24 cellular contexts compared by ENCODE assay signal in the genomic region with DNA sequence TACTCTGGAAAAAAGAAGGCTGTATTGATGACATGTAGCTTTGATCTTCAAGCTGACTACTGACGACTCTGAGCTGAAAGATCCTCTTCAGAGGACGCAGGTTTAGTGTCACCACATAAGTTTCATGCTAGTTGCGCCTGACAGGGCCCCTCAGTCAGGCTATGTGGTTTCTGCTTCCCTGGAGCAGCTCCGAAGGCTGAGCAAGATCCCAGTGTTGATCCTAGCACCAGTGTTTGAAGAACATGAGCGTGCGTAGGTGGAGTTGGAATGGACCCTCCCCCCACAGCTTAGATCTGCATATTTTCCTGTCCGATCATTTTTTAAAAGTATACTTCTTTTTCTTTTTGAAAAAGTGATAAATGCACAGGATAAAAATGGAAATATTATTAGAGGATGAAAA. TPM values are rescaled to one million over a fixed set of nuclear protein-coding genes. Genes with fewer than 3 reads are reported as not detected.
DNase-seq lines count a peak whose midpoint lies in the region; ATAC-seq, FAIRE-seq and TF ChIP-seq lines count a peak whose summit lies in the region.
"Had no signal": no experiment of that assay in that cellular context is flagged by ENCODE, and none has a peak within 500 bp of the region (broad histone marks: within the 10 kb centered on the region; RNA-seq: fewer than 3 reads in every experiment).

No MANE protein-coding gene starts in this region.

- H3K4me2 ChIP-seq in GM23248 (ENCODE audit: unreplicated experiment) (peak overlapping the region; percentile 51), astrocyte (ENCODE audit: low read length) (peak overlapping the region; percentile 44), smooth muscle cell (peak overlapping the region; percentile 63)
- H3K4me2 ChIP-seq: neural progenitor cell had no signal

- H3F3A ChIP-seq in GM23248 (ENCODE audit: insufficient read depth) (peaks cover 25% of the 10 kb centered on the region), smooth muscle cell (ENCODE audit: low read depth) (peaks cover 15% of the 10 kb centered on the region)

- TF ChIP-seq CTCF in astrocyte (IDR thresholded peaks at IDR 0.05; ENCODE audit: insufficient read depth, low read depth, low read length), result no peak
- no peak for TF ChIP-seq CTCF in smooth muscle cell (IDR thresholded peaks at IDR 0.05; ENCODE audit: borderline replicate concordance, insufficient read depth, poor library complexity, severe bottlenecking)

- WGBS in GM23248 (ENCODE audit: low coverage in 1 of 2, low lambda C conversion rate in 2 of 2, missing lambda C conversion rate in 2 of 2), 2 experiments, result 45 to 51% methylated on average over 7 of the region's 7 CpGs
- 20% methylated on average over 7 of the region's 7 CpGs for WGBS in smooth muscle cell (ENCODE audit: low lambda C conversion rate)

- H3K9me3 Mint-ChIP-seq in astrocyte (ENCODE audit: unreplicated experiment), result peaks cover 16% of the 10 kb centered on the region

- no peaks in the 10 kb centered on the region for H3K27me3 Mint-ChIP-seq in astrocyte (ENCODE audit: low read depth, unreplicated experiment)

- TF ChIP-seq POLR2A in erythroblast (IDR thresholded peaks at IDR 0.05; ENCODE audit: low read length), result no peak

- peaks cover 39% of the 10 kb centered on the region for H3K4me1 ChIP-seq in GM23248 (ENCODE audit: insufficient read depth)
- H3K4me1 ChIP-seq in astrocyte (ENCODE audit: insufficient read depth, low read length), result peaks cover 43% of the 10 kb centered on the region
- H3K4me1 ChIP-seq in smooth muscle cell (ENCODE audit: low read depth), result peaks cover 4% of the 10 kb centered on the region

- peaks cover 27% of the 10 kb centered on the region for H3K36me3 Mint-ChIP-seq in astrocyte (ENCODE audit: low read depth, unreplicated experiment)

- H3K79me2 ChIP-seq in GM23248 (ENCODE audit: insufficient read depth) (peaks cover 94% of the 10 kb centered on the region), astrocyte (ENCODE audit: insufficient read depth, low read length) (peaks cover 72% of the 10 kb centered on the region), smooth muscle cell (ENCODE audit: low read depth) (peaks cover 66% of the 10 kb centered on the region)

- H2AFZ ChIP-seq in GM23248 (0 out of 2 replicates have a peak overlapping the region, but pooled peaks have one; percentile 35), astrocyte (ENCODE audit: low read depth, low read length) (no peak overlapping the region), smooth muscle cell (ENCODE audit: low read depth) (no peak overlapping the region)
- H2AFZ ChIP-seq: neural progenitor cell had no signal

- H3K4me3 Mint-ChIP-seq in astrocyte (ENCODE audit: unreplicated experiment), result peak overlapping the region; percentile 78
- H3K4me3 Mint-ChIP-seq: neural progenitor cell had no signal

- peaks cover 40% of the 10 kb centered on the region for H3K4me1 Mint-ChIP-seq in astrocyte (ENCODE audit: low read depth, unreplicated experiment)

- H3K27ac Mint-ChIP-seq in astrocyte (ENCODE audit: unreplicated experiment), result peak overlapping the region; percentile 91
- H3K27ac Mint-ChIP-seq: neural progenitor cell had no signal

- peak overlapping the region; percentile 65 for H3K27ac ChIP-seq in GM23248
- peak overlapping the region; percentile 55 for H3K27ac ChIP-seq in astrocyte (ENCODE audit: low read depth, low read length)
- peak overlapping the region; percentile 74 for H3K27ac ChIP-seq in smooth muscle cell (ENCODE audit: low read depth)
- H3K27ac ChIP-seq: neural progenitor cell, suprapubic skin had no signal

- in situ Hi-C loops in GM23248 (cut with MboI), result no loop called here

- 0 out of 2 replicates have a peak, but pooled peaks cover 4% of the 10 kb centered on the region for H3K36me3 ChIP-seq in GM23248 (ENCODE audit: low read depth)
- H3K36me3 ChIP-seq in astrocyte (ENCODE audit: insufficient read depth, low read length), result no peaks in the 10 kb centered on the region
- peaks cover 8% of the 10 kb centered on the region for H3K36me3 ChIP-seq in smooth muscle cell (ENCODE audit: low read depth)

- H3K4me3 ChIP-seq in GM23248 (0 out of 2 replicates have a peak overlapping the region, but pooled peaks have one; percentile 11), astrocyte (ENCODE audit: insufficient read depth, low read depth, low read length) (no peak overlapping the region), smooth muscle cell (no peak overlapping the region)
- H3K4me3 ChIP-seq: neural progenitor cell, suprapubic skin had no signal

- H4K20me1 ChIP-seq in GM23248 (ENCODE audit: insufficient read depth), result no peaks in the 10 kb centered on the region
- no peaks in the 10 kb centered on the region for H4K20me1 ChIP-seq in astrocyte (ENCODE audit: insufficient read depth, low read length)
- no peaks in the 10 kb centered on the region for H4K20me1 ChIP-seq in smooth muscle cell (ENCODE audit: low read depth)

- H3K9ac ChIP-seq in GM23248 (peak overlapping the region; percentile 53), astrocyte (ENCODE audit: low read length) (peak overlapping the region; percentile 41), smooth muscle cell (ENCODE audit: low read depth) (no peak overlapping the region)
- H3K9ac ChIP-seq: neural progenitor cell had no signal

- no peaks in the 10 kb centered on the region for H3K9me2 ChIP-seq in GM23248 (ENCODE audit: insufficient read depth)

- peak; percentile 80 for DNase-seq in GM23248
- peak; percentile 93 for DNase-seq in astrocyte (ENCODE audit: low read depth)
- DNase-seq in iris pigment epithelial cell (ENCODE audit: low read depth), result peak; percentile 79
- no peak for DNase-seq in smooth muscle cell (lab: John Stamatoyannopoulos, UW; ENCODE audit: unreplicated experiment)
- DNase-seq in erythroblast (lab: John Stamatoyannopoulos, UW), result no peak
- DNase-seq in SW480 (ENCODE audit: low spot score), result no peak
- DNase-seq: activated CD4-positive, alpha-beta T cell treated with anti-CD3 and anti-CD28 coated beads, Interleukin-2, amount 50 U/mL, for 1 hour; activated CD8-positive, alpha-beta memory T cell treated with anti-CD3 and anti-CD28 coated beads, Interleukin-2, amount 50 U/mL, for 48 hours; activated gamma-delta T cell; AML-193; anterior cingulate cortex; COR-L47; midbrain; NCI-H146; Right ventricle myocardium superior; stimulated activated CD4-positive, alpha-beta T cell treated with anti-CD3 and anti-CD28 coated beads, Interleukin-12 subunit alpha, Interleukin-12 subunit beta, amount 100 ng/mL, for 4 hours; stimulated activated CD8-positive, alpha-beta memory T cell treated with anti-CD3 and anti-CD28 coated beads, Interleukin-4, amount 100 ng/mL, for 48 hours had no signal

- H3K9me3 ChIP-seq in GM23248 (ENCODE audit: low read depth) (peaks cover 6% of the 10 kb centered on the region), astrocyte (ENCODE audit: insufficient read depth, low read depth, low read length) (peaks cover 6% of the 10 kb centered on the region), smooth muscle cell (replicated peaks; ENCODE audit: low read depth) (peaks cover 9% of the 10 kb centered on the region)

- H3K27me3 ChIP-seq in GM23248 (replicated peaks; ENCODE audit: insufficient read depth), result no peaks in the 10 kb centered on the region
- no peaks in the 10 kb centered on the region for H3K27me3 ChIP-seq in astrocyte (ENCODE audit: insufficient read depth, low read length)
- H3K27me3 ChIP-seq in smooth muscle cell (ENCODE audit: low read depth), result no peaks in the 10 kb centered on the region
- H3K27me3 ChIP-seq: neural progenitor cell, suprapubic skin had no signal

- no peak for FAIRE-seq in astrocyte (lab: Jason Lieb, UNC)
- FAIRE-seq: colon, HepG2 had no signal

- no peak for ATAC-seq in GM19351 (IDR thresholded peaks at IDR 0.05; ENCODE audit: unreplicated experiment)
- ATAC-seq: HepG2 had no signal

RNA-seq across cellular contexts. Expression of a gene that starts 17.3 kb away (rescaled TPM):
- total RNA-seq in GM23248 (2014; rRNA removed; shearing (Covaris generic)), result 14.3 and 14.8 TPM in 2 replicates
- polyA plus RNA-seq in GM23248 (2016; fragmentation: Nextera tagmentation; extraction: Ambion mirVana) (14.8 and 15.9 TPM in 2 replicates), smooth muscle cell (11.5 and 19.5 TPM in 2 replicates)
- total RNA-seq in astrocyte (26.0 and 28.9 TPM in 2 replicates), smooth muscle cell (19.5 and 19.9 TPM in 2 replicates)

RNA-seq across cellular contexts. Expression of a gene that starts 32.2 kb away (rescaled TPM):
- total RNA-seq in GM23248 (2014; rRNA removed; shearing (Covaris generic)), result not detected in 2 replicates
- polyA plus RNA-seq in GM23248 (2016; fragmentation: Nextera tagmentation; extraction: Ambion mirVana) (not detected in 2 replicates), smooth muscle cell (not detected in 2 replicates)
- total RNA-seq in astrocyte (not detected in 2 replicates), smooth muscle cell (not detected in 2 replicates)
- total RNA-seq: Daoy, M059J, Right ventricle myocardium superior, suprapubic skin had no signal

Comparison
In these comparisons a context has a peak if more than half of its experiments do, and no peak if none do; other contexts are left out.
1. DNase-seq: peak in GM23248 (single experiment), astrocyte (single experiment) and iris pigment epithelial cell (single experiment); none in smooth muscle cell (single experiment), erythroblast (0 of 2) and SW480 (single experiment).
2. Peak in every context shown above with its lines, with median percentiles within 50 percentile points of each other: H3K27ac ChIP-seq and H3K4me2 ChIP-seq.